ENCODE assay signal across 8 cellular contexts in genomic region chr3:107235923-107236315, GRCh38.
DNase-seq lines count a peak whose midpoint lies in the region; ATAC-seq and TF ChIP-seq lines count a peak whose summit lies in the region.

No MANE protein-coding gene starts in this region.

- H3K9me3 ChIP-seq in CD8-positive, alpha-beta T cell (ENCODE audit: low read length) = no peaks in the 10 kb centered on the region

- peak; percentile 6 to 58 (median 32) for DNase-seq in CD8-positive, alpha-beta T cell
- DNase-seq in NCI-H446 treated with DMSO at 0.1 percent for 48 hours (lab: John Stamatoyannopoulos, UW) = peak; percentile 62
- DNase-seq in activated CD4-positive, alpha-beta T cell treated with anti-CD3 and anti-CD28 coated beads, Interleukin-2, amount 10 ng/mL, durations not matched to agents 7 days and 5 days = peak; percentile 74
- peak; percentile 55 for DNase-seq in endothelial cell (ENCODE audit: low spot score)
- no peak for DNase-seq in mesothelial cell of epicardium (ENCODE audit: low spot score in 2 of 2, unreplicated experiment in 2 of 2)
- DNase-seq in superior temporal gyrus (ENCODE audit: extremely low spot score) = peak; percentile 99

- no peaks in the 10 kb centered on the region for H3K27me3 ChIP-seq in CD8-positive, alpha-beta T cell (ENCODE audit: insufficient read depth, low read length)

- peak overlapping the region; percentile 65 for H3K4me3 Mint-ChIP-seq in CD8-positive, alpha-beta T cell
- H3K4me3 Mint-ChIP-seq in activated CD4-positive, alpha-beta T cell treated with anti-CD3 and anti-CD28 coated beads, Interleukin-2, amount 10 ng/mL, durations not matched to agents 7 days and 5 days = peak overlapping the region; percentile 55
- H3K4me3 Mint-ChIP-seq in endothelial cell (ENCODE audit: unreplicated experiment) (no peak overlapping the region), mesothelial cell of epicardium (peak overlapping the region; percentile 61)

- H3K27ac Mint-ChIP-seq in CD8-positive, alpha-beta T cell = no peak overlapping the region
- H3K27ac Mint-ChIP-seq in activated CD4-positive, alpha-beta T cell treated with anti-CD3 and anti-CD28 coated beads, Interleukin-2, amount 10 ng/mL, durations not matched to agents 7 days and 5 days = no peak overlapping the region
- H3K27ac Mint-ChIP-seq in endothelial cell (ENCODE audit: unreplicated experiment) (no peak overlapping the region), mesothelial cell of epicardium (peak overlapping the region; percentile 92)

- H3K4me1 ChIP-seq in CD8-positive, alpha-beta T cell (ENCODE audit: insufficient read depth, low read length) = peaks cover 4% of the 10 kb centered on the region

- intact Hi-C loops in CD8-positive, alpha-beta T cell (cut with DNase I, micrococcal nuclease) = loop anchor here (1.0 to 10.0 kb wide), 15 partner anchors 185 to 1679 kb away; no protein-coding TSS in a partner anchor

- POLR2A ChIA-PET in CD8-positive, alpha-beta T cell (lab: Charles Lee) = no interaction called here
- POLR2A ChIA-PET in activated CD4-positive, alpha-beta T cell treated with anti-CD3 and anti-CD28 coated beads, Interleukin-2, amount 10 ng/mL, durations not matched to agents 7 days and 5 days (lab: Charles Lee) = no interaction called here

- peaks cover 2% of the 10 kb centered on the region for H3K36me3 Mint-ChIP-seq in CD8-positive, alpha-beta T cell
- no peaks in the 10 kb centered on the region for H3K36me3 Mint-ChIP-seq in activated CD4-positive, alpha-beta T cell treated with anti-CD3 and anti-CD28 coated beads, Interleukin-2, amount 10 ng/mL, durations not matched to agents 7 days and 5 days (ENCODE audit: low read depth)
- H3K36me3 Mint-ChIP-seq in endothelial cell (ENCODE audit: low read depth, unreplicated experiment) (peaks cover under 1% of the 10 kb centered on the region), mesothelial cell of epicardium (peaks cover 8% of the 10 kb centered on the region)

- H3K4me3 ChIP-seq in CD8-positive, alpha-beta T cell (ENCODE audit: low read depth, low read length) = no peak overlapping the region

- peaks cover 17% of the 10 kb centered on the region for H3K4me1 Mint-ChIP-seq in CD8-positive, alpha-beta T cell (ENCODE audit: low read depth)
- peaks cover 15% of the 10 kb centered on the region for H3K4me1 Mint-ChIP-seq in activated CD4-positive, alpha-beta T cell treated with anti-CD3 and anti-CD28 coated beads, Interleukin-2, amount 10 ng/mL, durations not matched to agents 7 days and 5 days
- no peaks in the 10 kb centered on the region for H3K4me1 Mint-ChIP-seq in endothelial cell (ENCODE audit: unreplicated experiment)
- peaks cover 49% of the 10 kb centered on the region for H3K4me1 Mint-ChIP-seq in mesothelial cell of epicardium

- CTCF ChIA-PET in CD8-positive, alpha-beta T cell (lab: Charles Lee) = interaction anchor here (0.5 to 4.7 kb wide), 40 partner anchors 9 to 1317 kb away, joined by 3 to 47 read pairs (median 4); no protein-coding TSS in a partner anchor
- CTCF ChIA-PET in activated CD4-positive, alpha-beta T cell treated with anti-CD3 and anti-CD28 coated beads, Interleukin-2, amount 10 ng/mL, durations not matched to agents 7 days and 5 days (lab: Charles Lee) = interaction anchor here (0.6 to 1.7 kb wide), 11 partner anchors 10 to 732 kb away, joined by 3 to 9 read pairs (median 3); no protein-coding TSS in a partner anchor

- TF ChIP-seq CTCF in CD8-positive, alpha-beta T cell (IDR thresholded peaks at IDR 0.05) = peak; percentile 98
- TF ChIP-seq CTCF in endothelial cell (IDR thresholded peaks at IDR 0.05; ENCODE audit: unreplicated experiment) (peak; percentile 86), mesothelial cell of epicardium (IDR thresholded peaks at IDR 0.05; ENCODE audit: unreplicated experiment) (peak; percentile 87)

- H3K27ac ChIP-seq in CD8-positive, alpha-beta T cell (ENCODE audit: low read depth, low read length) = no peak overlapping the region

- peak; percentile 69 for ATAC-seq in CD8-positive, alpha-beta T cell
- peak; percentile 59 for ATAC-seq in GM19035 (IDR thresholded peaks at IDR 0.05; ENCODE audit: unreplicated experiment)
- peak; percentile 57 for ATAC-seq in HG03432 (IDR thresholded peaks at IDR 0.05; ENCODE audit: unreplicated experiment)

- H3K36me3 ChIP-seq in CD8-positive, alpha-beta T cell (ENCODE audit: insufficient read depth, low read length) = no peaks in the 10 kb centered on the region

- H3K27me3 Mint-ChIP-seq in CD8-positive, alpha-beta T cell (ENCODE audit: low read depth) = peaks cover 6% of the 10 kb centered on the region
- H3K27me3 Mint-ChIP-seq in activated CD4-positive, alpha-beta T cell treated with anti-CD3 and anti-CD28 coated beads, Interleukin-2, amount 10 ng/mL, durations not matched to agents 7 days and 5 days = peaks cover 18% of the 10 kb centered on the region
- H3K27me3 Mint-ChIP-seq in endothelial cell (ENCODE audit: unreplicated experiment) (peaks cover 2% of the 10 kb centered on the region), mesothelial cell of epicardium (ENCODE audit: low read depth) (no peaks in the 10 kb centered on the region)

- no peaks in the 10 kb centered on the region for H3K9me3 Mint-ChIP-seq in CD8-positive, alpha-beta T cell
- no peaks in the 10 kb centered on the region for H3K9me3 Mint-ChIP-seq in activated CD4-positive, alpha-beta T cell treated with anti-CD3 and anti-CD28 coated beads, Interleukin-2, amount 10 ng/mL, durations not matched to agents 7 days and 5 days
- H3K9me3 Mint-ChIP-seq in endothelial cell (ENCODE audit: unreplicated experiment) = no peaks in the 10 kb centered on the region
- peaks cover 7% of the 10 kb centered on the region for H3K9me3 Mint-ChIP-seq in mesothelial cell of epicardium

Comparison
In these comparisons a context has a peak if more than half of its experiments do, and no peak if none do; other contexts are left out.
1. DNase-seq: peak in CD8-positive, alpha-beta T cell (7 of 7), NCI-H446 treated with DMSO at 0.1 percent for 48 hours (single experiment), activated CD4-positive, alpha-beta T cell treated with anti-CD3 and anti-CD28 coated beads, Interleukin-2, amount 10 ng/mL, durations not matched to agents 7 days and 5 days (single experiment), endothelial cell (single experiment) and superior temporal gyrus (single experiment); none in mesothelial cell of epicardium (0 of 2).
2. Peak in every context shown above with its lines, with median percentiles within 50 percentile points of each other: ATAC-seq and CTCF ChIP-seq.